Comparison of ENCODE assay signal across 18 cellular contexts in the genomic region with DNA sequence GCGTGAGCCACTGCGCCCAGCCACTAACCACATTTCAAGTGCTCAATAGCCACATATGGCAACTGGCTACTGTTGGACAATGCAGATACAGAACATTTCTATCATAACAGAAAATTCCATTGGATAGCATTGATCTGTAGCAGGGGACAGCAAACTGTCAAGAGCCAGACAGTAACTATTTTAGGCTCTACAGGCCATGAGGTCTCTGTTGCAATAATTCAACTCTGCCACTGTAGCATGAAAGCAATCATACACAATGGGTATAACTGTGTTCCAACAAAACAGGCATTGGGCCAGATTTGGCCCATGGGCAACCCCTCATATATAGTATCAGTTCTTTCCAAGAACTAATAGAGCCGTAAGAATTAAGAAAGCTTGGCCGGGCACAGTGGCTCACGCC.
"Had no signal": no experiment of that assay in that cellular context is flagged by ENCODE, and none has a peak within 500 bp of the region (broad histone marks: within the 10 kb centered on the region; RNA-seq: fewer than 3 reads in every experiment).

No MANE protein-coding gene starts in this region.

- H3K9ac ChIP-seq: neural progenitor cell had no signal

- H3K4me3 ChIP-seq: adrenal gland, coronary artery, lung, neural progenitor cell, ovary, skin epidermis, suprapubic skin, upper lobe of left lung had no signal

- H3K4me3 Mint-ChIP-seq: activated naive CD4-positive, alpha-beta T cell treated with anti-CD3 and anti-CD28 coated beads, Interleukin-2, amount 10 ng/mL, durations not matched to agents 7 days and 5 days; mesothelial cell of epicardium; neural progenitor cell had no signal

- H3K9me3 ChIP-seq: adrenal gland, ovary, suprapubic skin, upper lobe of left lung had no signal

- H3K9me3 Mint-ChIP-seq: activated naive CD4-positive, alpha-beta T cell treated with anti-CD3 and anti-CD28 coated beads, Interleukin-2, amount 10 ng/mL, durations not matched to agents 7 days and 5 days; mesothelial cell of epicardium; neural progenitor cell had no signal

- DNase-seq: activated CD4-positive, alpha-beta T cell treated with anti-CD3 and anti-CD28 coated beads, Interleukin-2, amount 50 U/mL, for 4 hours; activated CD4-positive, CD25-positive, alpha-beta regulatory T cell treated with anti-CD3 and anti-CD28 coated beads, Interleukin-2, amount 50 U/mL, for 72 hours; activated naive CD4-positive, alpha-beta T cell treated with anti-CD3 and anti-CD28 coated beads, Interleukin-2, amount 10 ng/mL, durations not matched to agents 7 days and 5 days; activated T-cell treated with anti-CD3 and anti-CD28 coated beads for 4 hours; effector CD4-positive, alpha-beta T cell; foreskin fibroblast; left cardiac atrium; ovary; SIG-M5; stimulated activated naive CD8-positive, alpha-beta T cell treated with anti-CD3 and anti-CD28 coated beads, Interleukin-15, Interleukin-2, amounts not matched to agents 100 U/mL and 50 U/mL, for 24 hours; upper lobe of left lung had no signal

- H2AFZ ChIP-seq: neural progenitor cell had no signal

- H3K27ac Mint-ChIP-seq: activated naive CD4-positive, alpha-beta T cell treated with anti-CD3 and anti-CD28 coated beads, Interleukin-2, amount 10 ng/mL, durations not matched to agents 7 days and 5 days; mesothelial cell of epicardium; neural progenitor cell had no signal

- H3K4me2 ChIP-seq: neural progenitor cell had no signal

- H3K27me3 ChIP-seq: adrenal gland, neural progenitor cell, ovary, suprapubic skin, upper lobe of left lung had no signal

- H3K4me1 ChIP-seq: neural progenitor cell had no signal

- H3K27me3 Mint-ChIP-seq: activated naive CD4-positive, alpha-beta T cell treated with anti-CD3 and anti-CD28 coated beads, Interleukin-2, amount 10 ng/mL, durations not matched to agents 7 days and 5 days had no signal

- H3K36me3 ChIP-seq: neural progenitor cell, ovary had no signal

- H3K27ac ChIP-seq: coronary artery, neural progenitor cell, ovary, skin epidermis, suprapubic skin, upper lobe of left lung had no signal
